ENCODE assay signal across 8 cellular contexts in the genomic region with DNA sequence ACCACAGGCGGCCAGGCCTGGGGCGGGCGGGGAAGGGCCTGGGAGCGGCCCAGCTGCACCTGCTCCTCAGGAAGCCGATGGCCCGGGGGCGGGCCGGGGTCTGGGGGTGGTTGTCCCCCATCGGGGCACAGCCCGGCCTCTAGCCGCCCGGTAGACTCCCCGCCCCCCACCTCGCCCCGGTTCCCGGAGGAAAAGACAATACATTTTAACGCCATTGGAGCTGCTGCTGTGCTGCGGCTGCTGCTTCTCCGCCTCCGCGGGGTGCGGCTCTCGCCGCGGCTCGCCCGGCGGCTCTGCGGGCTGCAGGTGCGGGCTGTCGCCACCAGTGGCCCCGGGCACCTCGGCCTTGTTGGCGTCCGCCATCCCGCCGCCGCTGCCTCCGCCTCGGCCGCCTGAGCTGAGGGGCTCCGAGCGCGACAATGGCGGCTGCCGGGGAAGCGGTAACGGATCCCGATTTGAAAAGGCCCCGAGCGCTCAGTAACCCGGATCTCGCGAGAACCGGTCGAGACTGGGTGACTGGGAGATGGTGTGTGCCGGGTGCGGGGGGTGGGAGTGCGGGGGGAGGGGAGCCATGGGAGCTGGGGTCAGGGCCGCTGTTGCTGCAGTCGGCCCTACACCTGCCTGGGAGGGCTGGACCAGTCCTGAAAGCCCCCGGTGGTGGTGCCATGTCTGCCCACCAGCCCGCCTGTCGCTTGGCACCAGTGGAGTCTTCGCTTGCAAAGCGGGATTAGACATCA. TPM values are rescaled to one million over a fixed set of nuclear protein-coding genes. Genes with fewer than 3 reads are reported as not detected.
DNase-seq lines count a peak whose midpoint lies in the region; ATAC-seq and TF ChIP-seq lines count a peak whose summit lies in the region.

Gene MYEF2, minus strand, starts transcription at position 421 of the 737 bp plus-strand sequence. Its CDS starts 58 bp downstream, at position 363.

- peaks cover 2% of the 10 kb centered on the region for H3K4me1 Mint-ChIP-seq in glutamatergic neuron (ENCODE audit: low read depth, unreplicated experiment)

- H3K27ac Mint-ChIP-seq in activated naive CD4-positive, alpha-beta T cell treated with anti-CD3 and anti-CD28 coated beads, Interleukin-2, amount 50 U/mL, for 72 hours: peak within 1 kb of the TSS; percentile 95 to 99
- H3K27ac Mint-ChIP-seq in glutamatergic neuron (ENCODE audit: unreplicated experiment): peak within 1 kb of the TSS; percentile 100

- H3K36me3 ChIP-seq in HUES6 (ENCODE audit: control insufficient read depth, insufficient read depth, low read length) (peaks cover 8% of the 10 kb centered on the region; the same call in 1 of the 2 replicates), testis (ENCODE audit: low read depth, missing control alignments) (no peaks in the 10 kb centered on the region)

- TF ChIP-seq CTCF in glutamatergic neuron (IDR thresholded peaks at IDR 0.05; ENCODE audit: partially characterized antibody, unreplicated experiment): no peak
- no peak for TF ChIP-seq CTCF in omental fat pad (IDR thresholded peaks at IDR 0.05)
- no peak for TF ChIP-seq CTCF in testis (IDR thresholded peaks at IDR 0.05)

- H3K9me3 ChIP-seq in HUES6 (ENCODE audit: control insufficient read depth, insufficient read depth, low read depth, low read length) (no peaks in the 10 kb centered on the region), testis (no peaks in the 10 kb centered on the region)

- H3K4me1 ChIP-seq in HUES6 (ENCODE audit: control insufficient read depth, insufficient read depth, low read length) (peaks cover 14% of the 10 kb centered on the region), testis (no peaks in the 10 kb centered on the region)

- H3K27me3 ChIP-seq in HUES6 (ENCODE audit: control insufficient read depth, insufficient read depth, low read length) (no peaks in the 10 kb centered on the region), testis (no peaks in the 10 kb centered on the region)

- ATAC-seq in GM21381 (IDR thresholded peaks at IDR 0.05; ENCODE audit: unreplicated experiment): peak; percentile 72
- peak; percentile 82 for ATAC-seq in activated naive CD4-positive, alpha-beta T cell treated with anti-CD3 and anti-CD28 coated beads, Interleukin-2, amount 50 U/mL, for 72 hours
- ATAC-seq in omental fat pad (ENCODE audit: low FRiP score): peak; percentile 69

- peak within 1 kb of the TSS; percentile 97 for H3K27ac ChIP-seq in HUES6 (ENCODE audit: low read depth, low read length)
- H3K27ac ChIP-seq in testis: peak within 1 kb of the TSS; percentile 93 to 94

- whole genome bisulfite sequencing in testis, 2 donors: 2% methylated on average over 63 of the region's 66 CpGs; no CpG with 5 or more reads in 1 of the 2 donors

- peaks cover 14 to 17% of the 10 kb centered on the region in 2 donors for H3K36me3 Mint-ChIP-seq in activated naive CD4-positive, alpha-beta T cell treated with anti-CD3 and anti-CD28 coated beads, Interleukin-2, amount 50 U/mL, for 72 hours
- H3K36me3 Mint-ChIP-seq in glutamatergic neuron (ENCODE audit: unreplicated experiment): no peaks in the 10 kb centered on the region

- DNase-seq in COR-L47 (lab: John Stamatoyannopoulos, UW) (peak; percentile 89), SHP77 treated with DMSO at 0.1 percent for 48 hours (lab: John Stamatoyannopoulos, UW) (peak; percentile 35), glutamatergic neuron (peak; percentile 95), omental fat pad (ENCODE audit: low spot score) (peak; percentile 30), testis (peak; percentile 89)
- peak; percentile 70 to 77 for DNase-seq in activated naive CD4-positive, alpha-beta T cell treated with anti-CD3 and anti-CD28 coated beads, Interleukin-2, amount 50 U/mL, for 72 hours (ENCODE audit: low spot score in 2 of 2)

- no peak for TF ChIP-seq POLR2A in testis (IDR thresholded peaks at IDR 0.05)

- intact Hi-C loops in testis (cut with DNase I; ENCODE audit: low total_unique reads): no loop called here

- H3K27me3 Mint-ChIP-seq in glutamatergic neuron (ENCODE audit: unreplicated experiment): peaks cover 5% of the 10 kb centered on the region

- no peaks in the 10 kb centered on the region for H3K9me3 Mint-ChIP-seq in activated naive CD4-positive, alpha-beta T cell treated with anti-CD3 and anti-CD28 coated beads, Interleukin-2, amount 50 U/mL, for 72 hours
- H3K9me3 Mint-ChIP-seq in glutamatergic neuron (ENCODE audit: unreplicated experiment): peaks cover 8% of the 10 kb centered on the region

- peak within 1 kb of the TSS; percentile 99 for H3K4me3 Mint-ChIP-seq in glutamatergic neuron (ENCODE audit: unreplicated experiment)

- H3K4me3 ChIP-seq in HUES6 (ENCODE audit: low read depth, low read length) (peak within 1 kb of the TSS; percentile 70), testis (peak within 1 kb of the TSS; percentile 74 to 80)

- H3K9ac ChIP-seq in HUES6 (ENCODE audit: low read length): peak within 1 kb of the TSS; percentile 93

RNA-seq across cellular contexts. Expression of gene MYEF2, which starts in this region (rescaled TPM):
- total RNA-seq in activated naive CD4-positive, alpha-beta T cell treated with anti-CD3 and anti-CD28 coated beads, Interleukin-2, amount 50 U/mL, for 72 hours: 10 to 100 TPM; 33.0 to 46.4 TPM
- total RNA-seq in glutamatergic neuron (ENCODE audit: unreplicated experiment) (245 TPM), omental fat pad (10 to 100 TPM in 1 of 4 donors, 1 to 10 TPM in 3; 3.6 to 12.4 (median 7.1) TPM), testis (10 to 100 TPM; 69.9 to 93.8 TPM)
- 69.3 TPM for polyA plus RNA-seq in testis (ENCODE audit: insufficient read depth, low read depth, low replicate concordance)

Comparison
In these comparisons a context has a peak if more than half of its experiments do, and no peak if none do; other contexts are left out.
1. Peak in every context shown above with its lines: DNase-seq, ATAC-seq, H3K4me3 ChIP-seq and H3K27ac ChIP-seq.
2. DNase-seq: peak in every context shown above with its lines; median percentile 95 in glutamatergic neuron; 89 in COR-L47; 89 in testis; 74 in activated naive CD4-positive, alpha-beta T cell treated with anti-CD3 and anti-CD28 coated beads, Interleukin-2, amount 50 U/mL, for 72 hours; 35 in SHP77 treated with DMSO at 0.1 percent for 48 hours; 30 in omental fat pad.